1 cellular context compared by ENCODE assay signal in the genomic region with DNA sequence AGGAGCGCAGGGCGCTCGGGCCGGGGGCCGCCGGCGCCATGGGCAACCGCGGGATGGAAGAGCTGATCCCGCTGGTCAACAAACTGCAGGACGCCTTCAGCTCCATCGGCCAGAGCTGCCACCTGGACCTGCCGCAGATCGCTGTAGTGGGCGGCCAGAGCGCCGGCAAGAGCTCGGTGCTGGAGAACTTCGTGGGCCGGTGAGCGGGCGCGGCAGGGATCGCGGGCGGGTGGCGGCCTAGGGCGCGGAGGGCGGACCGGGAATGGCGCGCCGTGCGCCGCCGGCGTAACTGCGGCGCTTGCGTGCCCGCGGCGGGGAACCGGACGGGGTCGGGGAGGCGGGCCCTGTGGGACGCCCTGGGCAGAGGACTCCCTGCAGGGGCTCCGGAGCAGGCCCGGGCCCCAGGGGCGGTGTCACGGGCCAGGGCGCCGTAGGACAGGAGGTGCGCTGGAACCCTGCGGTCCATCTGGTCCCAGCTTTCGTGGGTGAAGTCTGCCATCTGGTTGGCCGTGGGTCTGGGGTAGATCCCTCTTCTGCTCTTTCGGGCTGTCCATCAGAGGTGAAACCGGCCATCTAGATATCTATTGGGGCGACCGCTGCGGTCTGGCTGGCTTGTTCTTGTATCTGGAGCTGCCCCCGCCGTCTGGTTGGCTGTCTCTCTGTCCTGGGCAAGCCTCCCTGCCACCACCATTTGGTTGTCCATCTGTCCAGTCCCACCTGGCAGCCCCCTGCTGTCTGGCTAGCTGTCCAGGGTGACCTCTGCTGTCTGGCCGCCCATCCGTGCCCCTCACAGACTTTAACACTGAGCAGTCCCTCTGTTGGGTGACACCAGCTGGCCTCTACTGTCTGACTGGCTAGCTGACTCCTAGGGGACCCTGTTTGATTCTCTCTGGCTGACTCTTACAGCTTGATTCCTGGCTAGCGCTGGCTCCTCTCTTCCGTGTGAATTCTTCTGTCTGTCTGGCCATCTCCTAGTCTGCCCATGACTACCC.
TF ChIP-seq lines count a peak whose summit lies in the region.

No MANE protein-coding gene starts in this region.

TF ChIP-seq in K562, 482 proteins besides CTCF, POLR2A, EP300 and RAD21 (continued from another document):
- TF ChIP-seq TARDBP (IDR thresholded peaks at IDR 0.05) (peak; percentile 9; the same call in 1 of the 2 replicates), SIN3B (IDR thresholded peaks at IDR 0.05; ENCODE audit: low read depth) (peak; percentile 60; the same call in 1 of the 2 replicates), FOXA3 (CRISPR knock-in tag; conservative IDR thresholded peaks at IDR 0.05 in 1 of 2, IDR thresholded peaks at IDR 0.05 in 1 of 2) (peak in 1 of 2 experiments; percentile 50; a peak in 1 of 4 replicates), HDAC3 (IDR thresholded peaks at IDR 0.05; ENCODE audit: borderline replicate concordance, partially characterized antibody) (no peak), ARID4B (CRISPR knock-in tag; IDR thresholded peaks at IDR 0.05) (peak; percentile 65), POLR2AphosphoS5 (IDR thresholded peaks at IDR 0.05; ENCODE audit: control insufficient read depth, insufficient read depth, low read depth, low read length) (peak; percentile 7; the same call in 1 of the 2 replicates), MLX (CRISPR knock-in tag; conservative IDR thresholded peaks at IDR 0.05) (0 out of 4 replicates have a peak, but pooled peaks of 1 of the 2 experiments have one; percentile 60), YY1 (IDR thresholded peaks at IDR 0.05; ENCODE audit: borderline replicate concordance in 1 of 3, control insufficient read depth in 1 of 3, extremely low read depth in 1 of 3, insufficient read depth in 3 of 3, insufficient read length in 1 of 3, insufficient replicate concordance in 2 of 3, low read depth in 1 of 3, low read length in 2 of 3) (peak in 1 of 3 experiments; percentile 29), FOXM1 (IDR thresholded peaks at IDR 0.05; ENCODE audit: low read depth) (no peak), FOXM1 (CRISPR knock-in tag; IDR thresholded peaks at IDR 0.05; ENCODE audit: low read depth) (0 out of 2 replicates have a peak, but pooled peaks have one; percentile 32), RB1 (IDR thresholded peaks at IDR 0.05; ENCODE audit: low read depth) (peak; percentile 49), CHD1 (IDR thresholded peaks at IDR 0.05; ENCODE audit: low read length) (no peak), ZFP36 (IDR thresholded peaks at IDR 0.05; ENCODE audit: low read depth, low read length, partially characterized antibody) (peak; percentile 57), HDAC1 (IDR thresholded peaks at IDR 0.05) (peak in 1 of 2 experiments; percentile 71; a peak in 2 of 4 replicates), ZNF511 (CRISPR knock-in tag; IDR thresholded peaks at IDR 0.05) (peak; percentile 40; the same call in 1 of the 2 replicates), KDM5B (IDR thresholded peaks at IDR 0.05; ENCODE audit: insufficient replicate concordance, low read depth, low read length) (peak; percentile 70), SAP30 (IDR thresholded peaks at IDR 0.05; ENCODE audit: borderline replicate concordance, insufficient read depth, low read depth, low read length, poor library complexity, severe bottlenecking) (peak; percentile 86), RBM25 (IDR thresholded peaks at IDR 0.05; ENCODE audit: low read depth, low read length, severe bottlenecking) (no peak), MAX (CRISPR knock-in tag; IDR thresholded peaks at IDR 0.05) (peak; percentile 10; the same call in 1 of the 2 replicates), HNRNPLL (IDR thresholded peaks at IDR 0.05; ENCODE audit: low read depth, low read length, poor library complexity, severe bottlenecking) (peak; percentile 100), POLR2G (IDR thresholded peaks at IDR 0.05; ENCODE audit: low read depth, low read length) (peak; percentile 80), TEAD1 (CRISPR knock-in tag; IDR thresholded peaks at IDR 0.05) (peak in 1 of 2 experiments; percentile 55; a peak in 1 of 4 replicates), NONO (IDR thresholded peaks at IDR 0.05; ENCODE audit: low read depth in 2 of 2, low read length in 1 of 2) (peak in 1 of 2 experiments; percentile 52), RBFOX2 (IDR thresholded peaks at IDR 0.05; ENCODE audit: low read depth, low read length) (peak; percentile 86), PHF8 (IDR thresholded peaks at IDR 0.05; ENCODE audit: borderline replicate concordance, low read length) (peak; percentile 84; the same call in 1 of the 2 replicates), HDGF (IDR thresholded peaks at IDR 0.05) (0 out of 2 replicates have a peak, but pooled peaks have one; percentile 37)
- TF ChIP-seq, protein P1, sequence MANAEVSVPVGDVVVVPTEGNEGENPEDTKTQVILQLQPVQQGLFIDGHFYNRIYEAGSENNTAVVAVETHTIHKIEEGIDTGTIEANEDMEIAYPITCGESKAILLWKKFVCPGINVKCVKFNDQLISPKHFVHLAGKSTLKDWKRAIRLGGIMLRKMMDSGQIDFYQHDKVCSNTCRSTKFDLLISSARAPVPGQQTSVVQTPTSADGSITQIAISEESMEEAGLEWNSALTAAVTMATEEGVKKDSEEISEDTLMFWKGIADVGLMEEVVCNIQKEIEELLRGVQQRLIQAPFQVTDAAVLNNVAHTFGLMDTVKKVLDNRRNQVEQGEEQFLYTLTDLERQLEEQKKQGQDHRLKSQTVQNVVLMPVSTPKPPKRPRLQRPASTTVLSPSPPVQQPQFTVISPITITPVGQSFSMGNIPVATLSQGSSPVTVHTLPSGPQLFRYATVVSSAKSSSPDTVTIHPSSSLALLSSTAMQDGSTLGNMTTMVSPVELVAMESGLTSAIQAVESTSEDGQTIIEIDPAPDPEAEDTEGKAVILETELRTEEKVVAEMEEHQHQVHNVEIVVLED (CRISPR knock-in tag; IDR thresholded peaks at IDR 0.05): peak; percentile 77
- TF ChIP-seq, protein P2, sequence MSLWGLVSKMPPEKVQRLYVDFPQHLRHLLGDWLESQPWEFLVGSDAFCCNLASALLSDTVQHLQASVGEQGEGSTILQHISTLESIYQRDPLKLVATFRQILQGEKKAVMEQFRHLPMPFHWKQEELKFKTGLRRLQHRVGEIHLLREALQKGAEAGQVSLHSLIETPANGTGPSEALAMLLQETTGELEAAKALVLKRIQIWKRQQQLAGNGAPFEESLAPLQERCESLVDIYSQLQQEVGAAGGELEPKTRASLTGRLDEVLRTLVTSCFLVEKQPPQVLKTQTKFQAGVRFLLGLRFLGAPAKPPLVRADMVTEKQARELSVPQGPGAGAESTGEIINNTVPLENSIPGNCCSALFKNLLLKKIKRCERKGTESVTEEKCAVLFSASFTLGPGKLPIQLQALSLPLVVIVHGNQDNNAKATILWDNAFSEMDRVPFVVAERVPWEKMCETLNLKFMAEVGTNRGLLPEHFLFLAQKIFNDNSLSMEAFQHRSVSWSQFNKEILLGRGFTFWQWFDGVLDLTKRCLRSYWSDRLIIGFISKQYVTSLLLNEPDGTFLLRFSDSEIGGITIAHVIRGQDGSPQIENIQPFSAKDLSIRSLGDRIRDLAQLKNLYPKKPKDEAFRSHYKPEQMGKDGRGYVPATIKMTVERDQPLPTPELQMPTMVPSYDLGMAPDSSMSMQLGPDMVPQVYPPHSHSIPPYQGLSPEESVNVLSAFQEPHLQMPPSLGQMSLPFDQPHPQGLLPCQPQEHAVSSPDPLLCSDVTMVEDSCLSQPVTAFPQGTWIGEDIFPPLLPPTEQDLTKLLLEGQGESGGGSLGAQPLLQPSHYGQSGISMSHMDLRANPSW (CRISPR knock-in tag; IDR thresholded peaks at IDR 0.05): peak; percentile 87
